Comparison of ENCODE assay signal across 10 cellular contexts in genomic region chr10:98790817-98791216, GRCh38.
DNase-seq lines count a peak whose midpoint lies in the region; ATAC-seq and TF ChIP-seq lines count a peak whose summit lies in the region.
"Had no signal": no experiment of that assay in that cellular context is flagged by ENCODE, and none has a peak within 500 bp of the region (broad histone marks: within the 10 kb centered on the region; RNA-seq: fewer than 3 reads in every experiment).

No MANE protein-coding gene starts in this region.

- no peaks in the 10 kb centered on the region for H3K9me2 ChIP-seq in SK-N-SH

- H3K4me2 ChIP-seq in SK-N-SH = no peak overlapping the region

- H3K27me3 ChIP-seq in BJ (ENCODE audit: control insufficient read depth, insufficient read depth, low read length) = no peaks in the 10 kb centered on the region
- H3K27me3 ChIP-seq in SK-N-SH (ENCODE audit: insufficient read depth) = no peaks in the 10 kb centered on the region
- H3K27me3 ChIP-seq in testis = no peaks in the 10 kb centered on the region
- H3K27me3 ChIP-seq: SJSA1 had no signal

- no peak overlapping the region for H3K9ac ChIP-seq in SK-N-SH

- no peaks in the 10 kb centered on the region for H3K36me3 Mint-ChIP-seq in activated naive CD8-positive, alpha-beta T cell treated with anti-CD3 and anti-CD28 coated beads, Interleukin-2, amount 50 U/mL, for 24 hours (ENCODE audit: low read depth)
- H3K36me3 Mint-ChIP-seq: activated naive CD4-positive, alpha-beta T cell treated with anti-CD3 and anti-CD28 coated beads, Interleukin-2, amount 50 U/mL, for 24 hours had no signal

- H3K4me3 ChIP-seq in BJ (ENCODE audit: low read depth, low read length) = no peak overlapping the region
- no peak overlapping the region for H3K4me3 ChIP-seq in SK-N-SH (ENCODE audit: low read depth in 2 of 2, low read length in 1 of 2)
- H3K4me3 ChIP-seq in testis = no peak overlapping the region
- H3K4me3 ChIP-seq: SJSA1 had no signal

- CTCF ChIA-PET in BJ (lab: Yijun Ruan, JAX) = interaction anchor here (0.7 kb wide), 1 partner anchor 457 kb away, joined by 3 read pairs; no protein-coding TSS in a partner anchor
- CTCF ChIA-PET in SK-N-SH (lab: Yijun Ruan, JAX) = interaction anchor here (0.6 to 2.1 kb wide), 6 partner anchors 11 to 450 kb away, joined by 3 to 8 read pairs (median 3); no protein-coding TSS in a partner anchor

- H4K20me1 ChIP-seq in SK-N-SH (ENCODE audit: insufficient read depth) = no peaks in the 10 kb centered on the region

- no peaks in the 10 kb centered on the region for H3K4me1 Mint-ChIP-seq in activated naive CD8-positive, alpha-beta T cell treated with anti-CD3 and anti-CD28 coated beads, Interleukin-2, amount 50 U/mL, for 24 hours
- H3K4me1 Mint-ChIP-seq: activated naive CD4-positive, alpha-beta T cell treated with anti-CD3 and anti-CD28 coated beads, Interleukin-2, amount 50 U/mL, for 24 hours had no signal

- no peak for TF ChIP-seq POLR2A in testis (IDR thresholded peaks at IDR 0.05)

- H3K9me3 ChIP-seq in SK-N-SH (no peaks in the 10 kb centered on the region), testis (no peaks in the 10 kb centered on the region)
- H3K9me3 ChIP-seq: SJSA1 had no signal

- intact Hi-C loops in testis (cut with DNase I; ENCODE audit: low total_unique reads) = no loop called here

- H3K4me1 ChIP-seq in SK-N-SH (ENCODE audit: control insufficient read depth in 1 of 2, insufficient read depth in 2 of 2, low read depth in 1 of 2, low read length in 1 of 2) (no peaks in the 10 kb centered on the region), testis (no peaks in the 10 kb centered on the region)
- H3K4me1 ChIP-seq: SJSA1 had no signal

- H3K79me2 ChIP-seq in SK-N-SH (ENCODE audit: insufficient read depth) = no peaks in the 10 kb centered on the region

- DNase-seq in BJ (ENCODE audit: low read depth) (no peak), HCEC 1CT (peak; percentile 28), SK-N-SH (peak; percentile 61), germinal center (ENCODE audit: low spot score) (peak; percentile 24), testis (no peak), activated gamma-delta T cell (lab: John Stamatoyannopoulos, UW) (no peak)
- DNase-seq in activated CD8-positive, alpha-beta memory T cell treated with anti-CD3 and anti-CD28 coated beads, Interleukin-2, amount 50 U/mL, for 48 hours = no peak
- DNase-seq in activated naive CD8-positive, alpha-beta T cell treated with anti-CD3 and anti-CD28 coated beads, Interleukin-2, amount 50 U/mL, for 24 hours = no peak

- H3K27me3 Mint-ChIP-seq in activated naive CD8-positive, alpha-beta T cell treated with anti-CD3 and anti-CD28 coated beads, Interleukin-2, amount 50 U/mL, for 24 hours = peaks cover 2% of the 10 kb centered on the region

- TF ChIP-seq CTCF in BJ (IDR thresholded peaks at IDR 0.05; ENCODE audit: insufficient read depth, low read depth, low read length) (peak; percentile 37), SK-N-SH (IDR thresholded peaks at IDR 0.05) (peak; percentile 18; the same call in 1 of the 2 replicates), testis (IDR thresholded peaks at IDR 0.05) (peak in 1 of 3 experiments; percentile 34)

- H3K36me3 ChIP-seq in BJ (ENCODE audit: control insufficient read depth, insufficient read depth, low read length) (no peaks in the 10 kb centered on the region), SK-N-SH (replicated peaks in 1 of 2; ENCODE audit: control insufficient read depth in 1 of 2, insufficient read depth in 2 of 2, low read length in 1 of 2) (no peaks in the 10 kb centered on the region), testis (ENCODE audit: low read depth, missing control alignments) (no peaks in the 10 kb centered on the region)
- H3K36me3 ChIP-seq: SJSA1 had no signal

- no peak for TF ChIP-seq EP300 in SK-N-SH (IDR thresholded peaks at IDR 0.05; ENCODE audit: borderline replicate concordance in 1 of 2, low read depth in 1 of 2, low read length in 1 of 2)

- no peak overlapping the region for H2AFZ ChIP-seq in SK-N-SH (ENCODE audit: low read depth)

- H3K27ac ChIP-seq in SK-N-SH (ENCODE audit: low read depth in 2 of 2, low read length in 1 of 2) = no peak overlapping the region
- H3K27ac ChIP-seq in testis = no peak overlapping the region
- H3K27ac ChIP-seq: SJSA1 had no signal

- ATAC-seq in activated naive CD8-positive, alpha-beta T cell treated with anti-CD3 and anti-CD28 coated beads, Interleukin-2, amount 50 U/mL, for 24 hours = no peak

- peak; percentile 78 for TF ChIP-seq RAD21 in SK-N-SH (IDR thresholded peaks at IDR 0.05; ENCODE audit: low read length)

- no peak overlapping the region for H3K4me3 Mint-ChIP-seq in activated naive CD8-positive, alpha-beta T cell treated with anti-CD3 and anti-CD28 coated beads, Interleukin-2, amount 50 U/mL, for 24 hours
- H3K4me3 Mint-ChIP-seq: activated naive CD4-positive, alpha-beta T cell treated with anti-CD3 and anti-CD28 coated beads, Interleukin-2, amount 50 U/mL, for 24 hours had no signal

- no peak overlapping the region for H3K27ac Mint-ChIP-seq in activated naive CD8-positive, alpha-beta T cell treated with anti-CD3 and anti-CD28 coated beads, Interleukin-2, amount 50 U/mL, for 24 hours
- H3K27ac Mint-ChIP-seq: activated naive CD4-positive, alpha-beta T cell treated with anti-CD3 and anti-CD28 coated beads, Interleukin-2, amount 50 U/mL, for 24 hours had no signal

- no peaks in the 10 kb centered on the region for H3K9me3 Mint-ChIP-seq in activated naive CD8-positive, alpha-beta T cell treated with anti-CD3 and anti-CD28 coated beads, Interleukin-2, amount 50 U/mL, for 24 hours
- H3K9me3 Mint-ChIP-seq: activated naive CD4-positive, alpha-beta T cell treated with anti-CD3 and anti-CD28 coated beads, Interleukin-2, amount 50 U/mL, for 24 hours had no signal

- H3F3A ChIP-seq in SK-N-SH (replicated peaks; ENCODE audit: insufficient read depth) = no peaks in the 10 kb centered on the region

- POLR2A ChIA-PET in BJ (lab: Charles Lee) (no interaction called here), SK-N-SH (lab: Yijun Ruan, JAX) (interaction anchor here (0.6 kb wide), 1 partner anchor 37 kb away, joined by 3 read pairs; no protein-coding TSS in a partner anchor)

TF ChIP-seq in SK-N-SH, 30 proteins besides CTCF, POLR2A, EP300 and RAD21:
- TF ChIP-seq IRF3 (IDR thresholded peaks at IDR 0.05; ENCODE audit: low read depth, low read length) = no peak
- peak; percentile 41; the same call in 1 of the 2 replicates for TF ChIP-seq SMC3 (IDR thresholded peaks at IDR 0.05; ENCODE audit: low read depth, low read length)

Comparison
In these comparisons a context has a peak if more than half of its experiments do, and no peak if none do; other contexts are left out.
1. DNase-seq: peak in HCEC 1CT (single experiment), SK-N-SH (single experiment) and germinal center (single experiment); none in BJ (single experiment), activated CD8-positive, alpha-beta memory T cell treated with anti-CD3 and anti-CD28 coated beads, Interleukin-2, amount 50 U/mL, for 48 hours (single experiment), testis (single experiment), activated gamma-delta T cell (single experiment) and activated naive CD8-positive, alpha-beta T cell treated with anti-CD3 and anti-CD28 coated beads, Interleukin-2, amount 50 U/mL, for 24 hours (single experiment).